In the genomic region with DNA sequence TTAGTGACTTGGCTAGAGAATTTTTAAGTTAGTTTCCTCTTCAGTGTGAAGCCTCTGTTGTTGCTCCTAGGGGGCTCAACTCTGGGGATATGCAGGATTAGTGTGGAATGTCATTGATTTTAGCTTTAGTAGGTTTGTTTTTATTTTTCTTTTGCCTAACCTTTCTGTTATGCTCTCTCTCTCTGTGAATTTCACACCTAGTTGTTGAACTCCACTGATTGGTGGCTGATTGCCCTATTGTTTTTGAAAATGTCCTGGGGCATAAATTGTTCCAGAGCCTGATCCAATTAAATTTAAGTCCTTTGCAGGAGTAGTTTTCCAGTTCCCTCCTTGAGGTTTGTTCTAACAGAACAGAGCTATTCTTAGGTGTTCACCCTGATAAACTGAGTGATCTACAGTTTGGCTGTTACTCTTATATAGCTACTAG, we compare ENCODE assay signal across 22 cellular contexts.
DNase-seq lines count a peak whose midpoint lies in the region; ATAC-seq lines count a peak whose summit lies in the region.
"Had no signal": no experiment of that assay in that cellular context is flagged by ENCODE, and none has a peak within 500 bp of the region (broad histone marks: within the 10 kb centered on the region; RNA-seq: fewer than 3 reads in every experiment).

No MANE protein-coding gene starts in this region.

- H2AK5ac ChIP-seq in mesenchymal stem cell (ENCODE audit: low read length, severe bottlenecking), result no peak overlapping the region

- no peak overlapping the region for H3K4me3 Mint-ChIP-seq in effector memory CD8-positive, alpha-beta T cell
- H3K4me3 Mint-ChIP-seq in T-helper 17 cell, result no peak overlapping the region
- H3K4me3 Mint-ChIP-seq: activated naive CD8-positive, alpha-beta T cell treated with anti-CD3 and anti-CD28 coated beads, Interleukin-2, amount 50 U/mL, for 24 hours; type B pancreatic cell had no signal

- H3K9me3 Mint-ChIP-seq in effector memory CD8-positive, alpha-beta T cell, result no peaks in the 10 kb centered on the region

- no peak overlapping the region for H3K4ac ChIP-seq in mesenchymal stem cell (ENCODE audit: low read depth in 1 of 2, low read length in 2 of 2)

- H3K4me3 ChIP-seq in NT2/D1 (ENCODE audit: insufficient read length, low read depth) (no peak overlapping the region), mesenchymal stem cell (ENCODE audit: insufficient read depth in 1 of 2, low read depth in 1 of 2, low read length in 2 of 2) (no peak overlapping the region)
- H3K4me3 ChIP-seq: BLaER1 treated with 17β-estradiol and CSF1 and Interleukin-3, amounts not matched to agents 10 nM and 100 nM; HAP-1; right atrium auricular region; stomach had no signal

- no peaks in the 10 kb centered on the region for H3K27me3 ChIP-seq in NT2/D1 (ENCODE audit: insufficient read depth, insufficient read length)
- H3K27me3 ChIP-seq in mesenchymal stem cell (ENCODE audit: control insufficient read depth in 1 of 2, insufficient read depth in 1 of 2, low read length in 2 of 2), result no peaks in the 10 kb centered on the region
- H3K27me3 ChIP-seq: BLaER1 treated with 17β-estradiol and CSF1 and Interleukin-3, amounts not matched to agents 10 nM and 100 nM; right atrium auricular region; stomach had no signal

- H3K27ac ChIP-seq in epithelial cell of prostate (peak overlapping the region; percentile 11), mesenchymal stem cell (ENCODE audit: low read length, poor library complexity, severe bottlenecking) (peak overlapping the region; percentile 60)
- H3K27ac ChIP-seq: BLaER1 treated with 17β-estradiol and CSF1 and Interleukin-3, amounts not matched to agents 10 nM and 100 nM; right atrium auricular region; stomach had no signal

- H3K79me1 ChIP-seq in mesenchymal stem cell (replicated peaks; ENCODE audit: low read length, poor library complexity, severe bottlenecking), result no peaks in the 10 kb centered on the region

- H2BK12ac ChIP-seq in mesenchymal stem cell (ENCODE audit: low read length in 2 of 2), result no peak overlapping the region

- no peak for ATAC-seq in effector memory CD8-positive, alpha-beta T cell (replicated peaks)
- ATAC-seq in T-helper 17 cell, result no peak
- ATAC-seq: activated naive CD8-positive, alpha-beta T cell treated with anti-CD3 and anti-CD28 coated beads, Interleukin-2, amount 50 U/mL, for 24 hours had no signal

- H3K18ac ChIP-seq in mesenchymal stem cell (ENCODE audit: low read depth in 1 of 2, low read length in 2 of 2), result no peak overlapping the region

- H3K4me2 ChIP-seq in mesenchymal stem cell (ENCODE audit: low read length, poor library complexity, severe bottlenecking), result no peak overlapping the region
- H3K4me2 ChIP-seq: BLaER1 treated with 17β-estradiol and CSF1 and Interleukin-3, amounts not matched to agents 10 nM and 100 nM had no signal

- H3K4me1 Mint-ChIP-seq in effector memory CD8-positive, alpha-beta T cell (ENCODE audit: low read depth in 2 of 2), result no peaks in the 10 kb centered on the region
- no peaks in the 10 kb centered on the region for H3K4me1 Mint-ChIP-seq in T-helper 17 cell
- H3K4me1 Mint-ChIP-seq: activated naive CD8-positive, alpha-beta T cell treated with anti-CD3 and anti-CD28 coated beads, Interleukin-2, amount 50 U/mL, for 24 hours had no signal

- no peak overlapping the region for H3K27ac Mint-ChIP-seq in effector memory CD8-positive, alpha-beta T cell
- no peak overlapping the region for H3K27ac Mint-ChIP-seq in T-helper 17 cell
- H3K27ac Mint-ChIP-seq: activated naive CD8-positive, alpha-beta T cell treated with anti-CD3 and anti-CD28 coated beads, Interleukin-2, amount 50 U/mL, for 24 hours; type B pancreatic cell had no signal

- H3K36me3 Mint-ChIP-seq in effector memory CD8-positive, alpha-beta T cell (ENCODE audit: insufficient read depth), result no peaks in the 10 kb centered on the region
- no peaks in the 10 kb centered on the region for H3K36me3 Mint-ChIP-seq in T-helper 17 cell (ENCODE audit: low read depth)
- H3K36me3 Mint-ChIP-seq: type B pancreatic cell had no signal

- no peak overlapping the region for H4K8ac ChIP-seq in mesenchymal stem cell (ENCODE audit: low read length)

- no peak overlapping the region for H3K23ac ChIP-seq in mesenchymal stem cell (ENCODE audit: low read length in 2 of 2)

- DNase-seq in ELF-1 (ENCODE audit: low read depth, low spot score) (peak; percentile 80), NT2/D1 (ENCODE audit: low read depth, low spot score) (peak; percentile 36), epithelial cell of prostate (ENCODE audit: low read depth, low spot score) (no peak), mesenchymal stem cell (no peak), KBM-7 (no peak), NCI-H510A (lab: John Stamatoyannopoulos, UW) (no peak), T-helper 17 cell (no peak)
- no peak for DNase-seq in effector memory CD8-positive, alpha-beta T cell
- DNase-seq: activated CD4-positive, alpha-beta T cell treated with anti-CD3 and anti-CD28 coated beads, Interleukin-2, amount 50 U/mL, for 48 hours; activated CD4-positive, CD25-positive, alpha-beta regulatory T cell; activated effector memory CD4-positive, alpha-beta T cell treated with Interleukin-2 at 50 U/mL for 16 hours; activated naive CD8-positive, alpha-beta T cell treated with anti-CD3 and anti-CD28 coated beads, Interleukin-2, amount 50 U/mL, for 24 hours; Calu3; cortex of kidney; KG1; NCI-H2171; NCI-H526 treated with DMSO at 0.1 percent for 48 hours; stomach had no signal

- no peak overlapping the region for H2BK120ac ChIP-seq in mesenchymal stem cell (ENCODE audit: low read depth, low read length)

- in situ Hi-C loops in KBM-7 (cut with MboI; ENCODE audit: low pct_unique_long_range_greater_than_20kb, low sequenced_read_pairs), result no loop called here

- H3K4me1 ChIP-seq in NT2/D1 (ENCODE audit: insufficient read depth, insufficient read length) (no peaks in the 10 kb centered on the region), mesenchymal stem cell (ENCODE audit: control insufficient read depth, insufficient read depth, low read depth, low read length) (no peaks in the 10 kb centered on the region)
- H3K4me1 ChIP-seq: HAP-1, right atrium auricular region, stomach had no signal

- H3K27me3 Mint-ChIP-seq in effector memory CD8-positive, alpha-beta T cell, result no peaks in the 10 kb centered on the region
- H3K27me3 Mint-ChIP-seq in T-helper 17 cell, result no peaks in the 10 kb centered on the region
- H3K27me3 Mint-ChIP-seq: activated naive CD8-positive, alpha-beta T cell treated with anti-CD3 and anti-CD28 coated beads, Interleukin-2, amount 50 U/mL, for 24 hours; type B pancreatic cell had no signal

- H2BK5ac ChIP-seq in mesenchymal stem cell (ENCODE audit: low read depth, low read length, poor library complexity, severe bottlenecking), result no peak overlapping the region

- no peaks in the 10 kb centered on the region for H3K36me3 ChIP-seq in NT2/D1 (ENCODE audit: insufficient read depth, insufficient read length, low read length)
- H3K36me3 ChIP-seq in mesenchymal stem cell (ENCODE audit: control insufficient read depth in 1 of 2, insufficient read depth in 2 of 2, low read depth in 1 of 2, low read length in 2 of 2), result no peaks in the 10 kb centered on the region
- H3K36me3 ChIP-seq: BLaER1 treated with 17β-estradiol and CSF1 and Interleukin-3, amounts not matched to agents 10 nM and 100 nM; HAP-1; right atrium auricular region; stomach had no signal

- H2BK15ac ChIP-seq in mesenchymal stem cell (ENCODE audit: low read depth, poor library complexity, severe bottlenecking), result no peak overlapping the region

- no peak overlapping the region for H4K91ac ChIP-seq in mesenchymal stem cell (ENCODE audit: low read length)

- H3K14ac ChIP-seq in mesenchymal stem cell (ENCODE audit: low read length in 2 of 2), result no peak overlapping the region

- H3K9ac ChIP-seq in NT2/D1 (ENCODE audit: insufficient read length, low read depth) (no peak overlapping the region), mesenchymal stem cell (ENCODE audit: low read length) (no peak overlapping the region)
- H3K9ac ChIP-seq: BLaER1 treated with 17β-estradiol and CSF1 and Interleukin-3, amounts not matched to agents 10 nM and 100 nM had no signal

- H3K9me3 ChIP-seq in NT2/D1 (ENCODE audit: insufficient read depth, low read length), result peaks cover 22% of the 10 kb centered on the region; the same call in 1 of the 2 replicates
- no peaks in the 10 kb centered on the region for H3K9me3 ChIP-seq in mesenchymal stem cell (ENCODE audit: control insufficient read depth, low read length)
- no peaks in the 10 kb centered on the region for H3K9me3 ChIP-seq in T-helper 17 cell (ENCODE audit: control insufficient read depth, low read length, poor library complexity, severe bottlenecking)
- H3K9me3 ChIP-seq: BLaER1 treated with 17β-estradiol and CSF1 and Interleukin-3, amounts not matched to agents 10 nM and 100 nM; HAP-1; right atrium auricular region; stomach had no signal

- H2AFZ ChIP-seq in mesenchymal stem cell (ENCODE audit: low read depth, low read length), result no peak overlapping the region

Comparison
In these comparisons a context has a peak if more than half of its experiments do, and no peak if none do; other contexts are left out.
1. DNase-seq: peak in ELF-1 (single experiment) and NT2/D1 (single experiment); none in epithelial cell of prostate (single experiment), mesenchymal stem cell (single experiment), KBM-7 (single experiment), effector memory CD8-positive, alpha-beta T cell (0 of 3), NCI-H510A (single experiment) and T-helper 17 cell (0 of 3).